In the genomic region with DNA sequence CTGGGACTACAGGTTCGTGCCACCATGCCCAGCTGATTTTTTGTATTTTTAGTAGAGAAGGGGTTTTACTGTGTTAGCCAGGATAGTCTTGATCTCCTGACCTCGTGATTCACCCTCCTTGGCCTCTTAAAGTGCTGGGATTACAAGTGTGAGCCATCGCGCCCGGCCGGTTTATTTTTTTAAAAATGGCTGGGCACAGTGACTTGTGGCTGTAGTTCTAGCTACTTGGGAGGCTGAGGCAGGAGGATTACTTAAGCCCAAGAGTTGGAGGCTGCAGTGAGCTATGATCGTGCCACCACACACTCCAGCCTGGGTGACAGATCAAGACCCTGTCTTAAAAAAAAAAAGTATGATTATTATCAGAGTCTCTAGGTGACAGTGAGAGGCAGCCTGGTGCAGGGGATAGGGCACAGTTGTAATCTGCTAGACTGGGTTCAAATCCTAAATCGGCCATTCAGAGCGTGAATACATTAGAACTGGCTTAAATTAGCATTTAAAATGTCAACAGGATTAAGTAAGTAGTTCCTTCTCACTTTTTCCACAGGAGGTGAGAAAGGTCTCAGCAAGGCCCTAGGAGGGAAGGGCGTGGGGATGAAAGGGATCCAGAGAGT, we compare ENCODE assay signal across 8 cellular contexts. TPM values are rescaled to one million over a fixed set of nuclear protein-coding genes. Genes with fewer than 3 reads are reported as not detected.
DNase-seq lines count a peak whose midpoint lies in the region; ATAC-seq and TF ChIP-seq lines count a peak whose summit lies in the region.

No MANE protein-coding gene starts in this region.

- H3K4me3 Mint-ChIP-seq in activated CD8-positive, alpha-beta memory T cell treated with anti-CD3 and anti-CD28 coated beads, Interleukin-2, amount 10 ng/mL, durations not matched to agents 7 days and 5 days, result peak overlapping the region; percentile 84
- peak overlapping the region; percentile 93 for H3K4me3 Mint-ChIP-seq in activated T-helper 17 cell treated with anti-CD3 and anti-CD28 coated beads, Interleukin-2, amount 50 U/mL, for 72 hours
- H3K4me3 Mint-ChIP-seq in immature natural killer cell, result peak overlapping the region; percentile 97 to 100 (median 98)

- no peaks in the 10 kb centered on the region for H3K36me3 ChIP-seq in thyroid gland

- intact Hi-C loops in thyroid gland (cut with DNase I), result no loop called here

- H3K27me3 Mint-ChIP-seq in activated CD8-positive, alpha-beta memory T cell treated with anti-CD3 and anti-CD28 coated beads, Interleukin-2, amount 10 ng/mL, durations not matched to agents 7 days and 5 days, result no peaks in the 10 kb centered on the region
- H3K27me3 Mint-ChIP-seq in activated T-helper 17 cell treated with anti-CD3 and anti-CD28 coated beads, Interleukin-2, amount 50 U/mL, for 72 hours, result no peaks in the 10 kb centered on the region
- H3K27me3 Mint-ChIP-seq in immature natural killer cell (ENCODE audit: low read depth in 3 of 3), result peaks cover 0 to 4% (median 0%) of the 10 kb centered on the region in 3 donors

- peak overlapping the region; percentile 94 for H3K27ac Mint-ChIP-seq in activated CD8-positive, alpha-beta memory T cell treated with anti-CD3 and anti-CD28 coated beads, Interleukin-2, amount 10 ng/mL, durations not matched to agents 7 days and 5 days
- peak overlapping the region; percentile 89 for H3K27ac Mint-ChIP-seq in activated T-helper 17 cell treated with anti-CD3 and anti-CD28 coated beads, Interleukin-2, amount 50 U/mL, for 72 hours
- peak overlapping the region; percentile 85 to 97 (median 89) for H3K27ac Mint-ChIP-seq in immature natural killer cell

- no peaks in the 10 kb centered on the region for H3K27me3 ChIP-seq in thyroid gland

- H3K4me3 ChIP-seq in thyroid gland (replicated peaks in 1 of 3), result peak overlapping the region in 2 of 3 donors; percentile 23 to 37

- CTCF ChIA-PET in activated CD8-positive, alpha-beta memory T cell treated with anti-CD3 and anti-CD28 coated beads, Interleukin-2, amount 10 ng/mL, durations not matched to agents 7 days and 5 days (lab: Charles Lee), result interaction anchor here (1.2 to 2.4 kb wide), 3 partner anchors 9 to 68 kb away, joined by 4 to 27 read pairs (median 9); no protein-coding TSS in a partner anchor

- DNase-seq in activated CD8-positive, alpha-beta memory T cell treated with anti-CD3 and anti-CD28 coated beads, Interleukin-2, amount 10 ng/mL, durations not matched to agents 7 days and 5 days, result no peak
- DNase-seq in activated CD8-positive, alpha-beta memory T cell treated with anti-CD3 and anti-CD28 coated beads, Interleukin-2, amount 50 U/mL, for 48 hours, result no peak
- DNase-seq in immature natural killer cell, result no peak
- DNase-seq in thyroid gland, result no peak
- DNase-seq in COR-L47 (lab: John Stamatoyannopoulos, UW), result no peak

- peaks cover 3% of the 10 kb centered on the region for H3K36me3 Mint-ChIP-seq in activated CD8-positive, alpha-beta memory T cell treated with anti-CD3 and anti-CD28 coated beads, Interleukin-2, amount 10 ng/mL, durations not matched to agents 7 days and 5 days
- no peaks in the 10 kb centered on the region for H3K36me3 Mint-ChIP-seq in activated T-helper 17 cell treated with anti-CD3 and anti-CD28 coated beads, Interleukin-2, amount 50 U/mL, for 72 hours (ENCODE audit: low read depth)
- peaks cover 0 to 3% (median 0%) of the 10 kb centered on the region in 3 donors for H3K36me3 Mint-ChIP-seq in immature natural killer cell

- no peaks in the 10 kb centered on the region for H3K9me3 Mint-ChIP-seq in activated CD8-positive, alpha-beta memory T cell treated with anti-CD3 and anti-CD28 coated beads, Interleukin-2, amount 10 ng/mL, durations not matched to agents 7 days and 5 days (ENCODE audit: low read depth)
- H3K9me3 Mint-ChIP-seq in activated T-helper 17 cell treated with anti-CD3 and anti-CD28 coated beads, Interleukin-2, amount 50 U/mL, for 72 hours, result no peaks in the 10 kb centered on the region
- no peaks in the 10 kb centered on the region for H3K9me3 Mint-ChIP-seq in immature natural killer cell

- TF ChIP-seq CTCF in thyroid gland (IDR thresholded peaks at IDR 0.05), result no peak

- ATAC-seq in activated CD8-positive, alpha-beta memory T cell treated with anti-CD3 and anti-CD28 coated beads, Interleukin-2, amount 10 ng/mL, durations not matched to agents 7 days and 5 days, result no peak
- peak; percentile 13 for ATAC-seq in activated T-helper 17 cell treated with anti-CD3 and anti-CD28 coated beads, Interleukin-2, amount 50 U/mL, for 72 hours (replicated peaks)
- no peak for ATAC-seq in HG03469 (IDR thresholded peaks at IDR 0.05; ENCODE audit: unreplicated experiment)
- ATAC-seq in HG02678 (IDR thresholded peaks at IDR 0.05; ENCODE audit: unreplicated experiment), result no peak

- 64 to 68% methylated on average over 10 of the region's 10 CpGs for WGBS in thyroid gland, 2 donors

- peak overlapping the region; percentile 86 to 90 (median 87) for H3K27ac ChIP-seq in thyroid gland

- H3K4me1 Mint-ChIP-seq in activated CD8-positive, alpha-beta memory T cell treated with anti-CD3 and anti-CD28 coated beads, Interleukin-2, amount 10 ng/mL, durations not matched to agents 7 days and 5 days, result peaks cover 33% of the 10 kb centered on the region
- peaks cover 5% of the 10 kb centered on the region for H3K4me1 Mint-ChIP-seq in activated T-helper 17 cell treated with anti-CD3 and anti-CD28 coated beads, Interleukin-2, amount 50 U/mL, for 72 hours
- H3K4me1 Mint-ChIP-seq in immature natural killer cell, result peaks cover 34 to 46% of the 10 kb centered on the region in 2 donors

- no peaks in the 10 kb centered on the region for H3K9me3 ChIP-seq in thyroid gland

- H3K4me1 ChIP-seq in thyroid gland, result peaks cover 15 to 33% of the 10 kb centered on the region in 2 donors

- TF ChIP-seq POLR2A in thyroid gland (IDR thresholded peaks at IDR 0.05), result no peak

RNA-seq across cellular contexts. Expression of gene MGST2, which starts 0.4 kb away (rescaled TPM):
- total RNA-seq in activated CD8-positive, alpha-beta memory T cell treated with anti-CD3 and anti-CD28 coated beads, Interleukin-2, amount 10 ng/mL, durations not matched to agents 7 days and 5 days, result 10 to 100 TPM; 10.2 to 21.1 TPM
- 10 to 100 TPM; 29.2 to 32.0 TPM for total RNA-seq in activated T-helper 17 cell treated with anti-CD3 and anti-CD28 coated beads, Interleukin-2, amount 50 U/mL, for 72 hours
- 10 to 100 TPM; 53.9 to 70.1 (median 56.7) TPM for polyA plus RNA-seq in immature natural killer cell
- 100 to 1,000 TPM in 1 of 4 donors, 10 to 100 TPM in 3; 34.0 to 117 (median 78.7) TPM for total RNA-seq in thyroid gland
